In genomic region chr6:156395276-156395675, GRCh38 we compare ENCODE assay signal across 11 cellular contexts.
DNase-seq lines count a peak whose midpoint lies in the region; ATAC-seq and TF ChIP-seq lines count a peak whose summit lies in the region.
"Had no signal": no experiment of that assay in that cellular context is flagged by ENCODE, and none has a peak within 500 bp of the region (broad histone marks: within the 10 kb centered on the region; RNA-seq: fewer than 3 reads in every experiment).

No MANE protein-coding gene starts in this region.

- H3K4me1 ChIP-seq in body of pancreas: no peaks in the 10 kb centered on the region
- H3K4me1 ChIP-seq in left lung: no peaks in the 10 kb centered on the region
- H3K4me1 ChIP-seq: parathyroid adenoma had no signal

- TF ChIP-seq POLR2A in body of pancreas (IDR thresholded peaks at IDR 0.05): no peak

- H3K27me3 ChIP-seq in body of pancreas: no peaks in the 10 kb centered on the region
- H3K27me3 ChIP-seq in left lung: peaks cover 0 to 16% of the 10 kb centered on the region in 2 donors

- H3K36me3 Mint-ChIP-seq in activated T-cell treated with anti-CD3 and anti-CD28 coated beads, Interleukin-2, amount 50 U/mL, for 24 hours (ENCODE audit: low read depth): no peaks in the 10 kb centered on the region
- no peaks in the 10 kb centered on the region for H3K36me3 Mint-ChIP-seq in stimulated activated effector memory CD8-positive, alpha-beta T cell treated with anti-CD3 and anti-CD28 coated beads, Interleukin-12 subunit alpha, Interleukin-12 subunit beta, amount 100 ng/mL, for 72 hours

- H3K36me3 ChIP-seq in body of pancreas (replicated peaks in 1 of 2; ENCODE audit: insufficient read depth in 1 of 2, low read depth in 2 of 2): no peaks in the 10 kb centered on the region
- no peaks in the 10 kb centered on the region for H3K36me3 ChIP-seq in left lung

- peak; percentile 81 for ATAC-seq in HG03439 (IDR thresholded peaks at IDR 0.05; ENCODE audit: unreplicated experiment)
- ATAC-seq in stimulated activated effector memory CD8-positive, alpha-beta T cell treated with anti-CD3 and anti-CD28 coated beads, Interleukin-12 subunit alpha, Interleukin-12 subunit beta, amount 100 ng/mL, for 72 hours: peak; percentile 81
- ATAC-seq in body of pancreas: no peak
- ATAC-seq in left lung: no peak

- H3K9me3 ChIP-seq in body of pancreas (no peaks in the 10 kb centered on the region), left lung (no peaks in the 10 kb centered on the region)

- no peak for TF ChIP-seq CTCF in GM20000 (IDR thresholded peaks at IDR 0.05; ENCODE audit: extremely low read depth, missing control alignments)
- no peak for TF ChIP-seq CTCF in body of pancreas (IDR thresholded peaks at IDR 0.05)
- TF ChIP-seq CTCF in left lung (IDR thresholded peaks at IDR 0.05): no peak

- H3K27ac Mint-ChIP-seq in activated T-cell treated with anti-CD3 and anti-CD28 coated beads, Interleukin-2, amount 50 U/mL, for 24 hours: peak overlapping the region; percentile 81
- no peak overlapping the region for H3K27ac Mint-ChIP-seq in stimulated activated effector memory CD8-positive, alpha-beta T cell treated with anti-CD3 and anti-CD28 coated beads, Interleukin-12 subunit alpha, Interleukin-12 subunit beta, amount 100 ng/mL, for 72 hours
- H3K27ac Mint-ChIP-seq: T-helper 2 cell treated with Interferon-gamma antibody and Interleukin-4, amounts not matched to agents 5 μg/mL and 100 μg/mL, for 36 hours had no signal

- no peak overlapping the region for H3K4me3 ChIP-seq in body of pancreas
- H3K4me3 ChIP-seq in left lung: no peak overlapping the region

- DNase-seq in GM20000 (ENCODE audit: low spot score) (peak; percentile 48), body of pancreas (no peak), DMS 273 treated with DMSO at 0.1 percent for 48 hours (lab: John Stamatoyannopoulos, UW) (no peak), kidney tubule cell (ENCODE audit: low spot score) (no peak), left lung (no peak)
- peak; percentile 45 for DNase-seq in activated T-cell treated with anti-CD3 and anti-CD28 coated beads, Interleukin-2, amount 50 U/mL, for 24 hours
- DNase-seq in stimulated activated effector memory CD8-positive, alpha-beta T cell treated with anti-CD3 and anti-CD28 coated beads, Interleukin-12 subunit alpha, Interleukin-12 subunit beta, amount 100 ng/mL, for 72 hours (ENCODE audit: low spot score in 2 of 2): no peak
- DNase-seq: H7 had no signal

- peaks cover 27% of the 10 kb centered on the region for H3K27me3 Mint-ChIP-seq in activated T-cell treated with anti-CD3 and anti-CD28 coated beads, Interleukin-2, amount 50 U/mL, for 24 hours

- intact Hi-C loops in body of pancreas (cut with DNase I) (no loop called here), left lung (cut with DNase I) (no loop called here)

- no peak overlapping the region for H3K27ac ChIP-seq in body of pancreas
- no peak overlapping the region for H3K27ac ChIP-seq in left lung
- H3K27ac ChIP-seq: parathyroid adenoma had no signal

- 78 to 85% methylated on average over 6 of the region's 6 CpGs for WGBS in body of pancreas, 2 donors

- H3K4me3 Mint-ChIP-seq in activated T-cell treated with anti-CD3 and anti-CD28 coated beads, Interleukin-2, amount 50 U/mL, for 24 hours: no peak overlapping the region
- H3K4me3 Mint-ChIP-seq in stimulated activated effector memory CD8-positive, alpha-beta T cell treated with anti-CD3 and anti-CD28 coated beads, Interleukin-12 subunit alpha, Interleukin-12 subunit beta, amount 100 ng/mL, for 72 hours: peak overlapping the region; percentile 55
- H3K4me3 Mint-ChIP-seq: T-helper 2 cell treated with Interferon-gamma antibody and Interleukin-4, amounts not matched to agents 5 μg/mL and 100 μg/mL, for 36 hours had no signal

- no peaks in the 10 kb centered on the region for H3K9me3 Mint-ChIP-seq in activated T-cell treated with anti-CD3 and anti-CD28 coated beads, Interleukin-2, amount 50 U/mL, for 24 hours
- no peaks in the 10 kb centered on the region for H3K9me3 Mint-ChIP-seq in stimulated activated effector memory CD8-positive, alpha-beta T cell treated with anti-CD3 and anti-CD28 coated beads, Interleukin-12 subunit alpha, Interleukin-12 subunit beta, amount 100 ng/mL, for 72 hours
- H3K9me3 Mint-ChIP-seq: T-helper 2 cell treated with Interferon-gamma antibody and Interleukin-4, amounts not matched to agents 5 μg/mL and 100 μg/mL, for 36 hours had no signal

- H3K4me1 Mint-ChIP-seq in activated T-cell treated with anti-CD3 and anti-CD28 coated beads, Interleukin-2, amount 50 U/mL, for 24 hours (ENCODE audit: low read depth): peaks cover 70% of the 10 kb centered on the region
- peaks cover 39% of the 10 kb centered on the region for H3K4me1 Mint-ChIP-seq in stimulated activated effector memory CD8-positive, alpha-beta T cell treated with anti-CD3 and anti-CD28 coated beads, Interleukin-12 subunit alpha, Interleukin-12 subunit beta, amount 100 ng/mL, for 72 hours

Comparison
In these comparisons a context has a peak if more than half of its experiments do, and no peak if none do; other contexts are left out.
1. DNase-seq: peak in GM20000 (single experiment) and activated T-cell treated with anti-CD3 and anti-CD28 coated beads, Interleukin-2, amount 50 U/mL, for 24 hours (single experiment); none in stimulated activated effector memory CD8-positive, alpha-beta T cell treated with anti-CD3 and anti-CD28 coated beads, Interleukin-12 subunit alpha, Interleukin-12 subunit beta, amount 100 ng/mL, for 72 hours (0 of 2), body of pancreas (0 of 4), DMS 273 treated with DMSO at 0.1 percent for 48 hours (single experiment), kidney tubule cell (single experiment) and left lung (0 of 2).
2. ATAC-seq: peak in HG03439 (single experiment) and stimulated activated effector memory CD8-positive, alpha-beta T cell treated with anti-CD3 and anti-CD28 coated beads, Interleukin-12 subunit alpha, Interleukin-12 subunit beta, amount 100 ng/mL, for 72 hours (single experiment); none in body of pancreas (single experiment) and left lung (single experiment).